In genomic region chr1:147162093-147162492, GRCh38 we compare ENCODE assay signal across 27 cellular contexts.
"Had no signal": no experiment of that assay in that cellular context is flagged by ENCODE, and none has a peak within 500 bp of the region (broad histone marks: within the 10 kb centered on the region; RNA-seq: fewer than 3 reads in every experiment).

No MANE protein-coding gene starts in this region.

- H3K9me3 ChIP-seq: colonic mucosa, heart left ventricle, left ventricle myocardium inferior, right lobe of liver, thoracic aorta had no signal

- H3K27me3 ChIP-seq: cardiac muscle cell, colonic mucosa, dorsolateral prefrontal cortex, heart left ventricle, right lobe of liver had no signal

- H3K4me1 ChIP-seq: left ventricle myocardium inferior, right lobe of liver had no signal

- DNase-seq: activated B cell treated with CpG ODN at 0.5 μM for 24 hours; activated CD4-positive, alpha-beta T cell treated with anti-CD3 and anti-CD28 coated beads, Interleukin-2, amount 50 U/mL, for 1 hour; activated CD8-positive, alpha-beta T cell treated with anti-CD3 and anti-CD28 coated beads for 36 hours; activated effector memory CD4-positive, alpha-beta T cell treated with Interleukin-2 at 50 U/mL for 16 hours; activated naive CD4-positive, alpha-beta T cell treated with Interleukin-2 at 50 U/mL for 16 hours; activated T-cell treated with anti-CD3 and anti-CD28 coated beads, Interleukin-2, amount 50 U/mL, for 48 hours; anterior cingulate cortex; cerebellar nuclear complex; colonic mucosa; dorsolateral prefrontal cortex; effector memory CD4-positive, alpha-beta T cell; heart left ventricle; hypothalamus; immature natural killer cell; left ventricle myocardium inferior; right lobe of liver; stimulated activated CD4-positive, alpha-beta T cell treated with anti-CD3 and anti-CD28 coated beads, Interleukin-12 subunit alpha, Interleukin-12 subunit beta, amount 100 ng/mL, for 4 hours; stimulated activated CD4-positive, alpha-beta T cell treated with anti-CD3 and anti-CD28 coated beads, Interleukin-4, amount 100 ng/mL, for 1 hour; stimulated activated naive CD8-positive, alpha-beta T cell treated with anti-CD3 and anti-CD28 coated beads, Interleukin-15, Interleukin-2, amounts not matched to agents 100 U/mL and 50 U/mL, for 24 hours; T-cell; trophoblast cell had no signal

- H3K27me3 Mint-ChIP-seq: activated B cell treated with CpG ODN at 0.5 μM for 24 hours; activated CD8-positive, alpha-beta T cell treated with anti-CD3 and anti-CD28 coated beads for 36 hours; activated naive CD8-positive, alpha-beta T cell; T-cell had no signal

- H3K27ac Mint-ChIP-seq: activated B cell treated with CpG ODN at 0.5 μM for 24 hours; activated CD8-positive, alpha-beta T cell treated with anti-CD3 and anti-CD28 coated beads for 36 hours; activated naive CD8-positive, alpha-beta T cell; immature natural killer cell; nephron; T-cell; T-helper 2 cell treated with Interferon-gamma antibody and Interleukin-4, amounts not matched to agents 5 μg/mL and 100 μg/mL, for 36 hours had no signal

- H3K9me3 Mint-ChIP-seq: activated B cell treated with CpG ODN at 0.5 μM for 24 hours; activated CD8-positive, alpha-beta T cell treated with anti-CD3 and anti-CD28 coated beads for 36 hours; immature natural killer cell; nephron; T-cell; T-helper 2 cell treated with Interferon-gamma antibody and Interleukin-4, amounts not matched to agents 5 μg/mL and 100 μg/mL, for 36 hours had no signal

- H3K4me3 ChIP-seq: cardiac muscle cell, colonic mucosa, dorsolateral prefrontal cortex, heart left ventricle, left ventricle myocardium inferior, lung, right lobe of liver, thoracic aorta had no signal

- H3K36me3 ChIP-seq: colonic mucosa had no signal

- H3K4me1 Mint-ChIP-seq: activated B cell treated with CpG ODN at 0.5 μM for 24 hours, immature natural killer cell, nephron, T-cell had no signal

- H3K4me3 Mint-ChIP-seq: activated B cell treated with CpG ODN at 0.5 μM for 24 hours; activated CD8-positive, alpha-beta T cell treated with anti-CD3 and anti-CD28 coated beads for 36 hours; activated naive CD8-positive, alpha-beta T cell; immature natural killer cell; nephron; T-cell; T-helper 2 cell treated with Interferon-gamma antibody and Interleukin-4, amounts not matched to agents 5 μg/mL and 100 μg/mL, for 36 hours had no signal

- ATAC-seq: activated CD8-positive, alpha-beta T cell treated with anti-CD3 and anti-CD28 coated beads for 36 hours; heart left ventricle; stimulated activated naive CD8-positive, alpha-beta T cell treated with anti-CD3 and anti-CD28 coated beads, Interleukin-15, Interleukin-2, amounts not matched to agents 100 U/mL and 50 U/mL, for 24 hours; T-cell had no signal

- H3K27ac ChIP-seq: cardiac muscle cell, colonic mucosa, dorsolateral prefrontal cortex, heart left ventricle, left ventricle myocardium inferior, right lobe of liver, thoracic aorta had no signal
